In the genomic region with DNA sequence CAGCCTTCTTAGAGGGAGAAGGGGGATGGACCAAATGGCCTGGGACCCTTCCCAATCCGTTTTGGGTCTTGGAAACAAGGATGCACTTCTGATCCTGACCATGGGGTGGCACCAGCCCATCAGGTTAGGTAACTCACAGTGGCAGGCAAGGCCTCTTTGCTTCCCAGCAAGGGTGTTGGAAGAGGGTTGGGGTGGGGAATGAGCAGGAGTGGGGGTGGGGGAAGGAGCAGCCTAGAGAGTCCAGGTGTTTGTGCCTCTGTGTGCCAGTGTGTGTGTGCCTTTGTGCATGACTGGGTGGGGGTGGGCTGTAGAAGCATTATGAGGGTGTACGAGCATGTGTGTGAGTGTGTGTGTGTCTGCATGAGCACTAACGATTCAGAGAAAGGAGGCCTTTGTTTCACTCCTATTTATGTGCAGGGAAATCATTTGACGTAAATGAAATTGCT, we compare ENCODE assay signal across 9 cellular contexts.
DNase-seq lines count a peak whose midpoint lies in the region; ATAC-seq and TF ChIP-seq lines count a peak whose summit lies in the region.
"Had no signal": no experiment of that assay in that cellular context is flagged by ENCODE, and none has a peak within 500 bp of the region (broad histone marks: within the 10 kb centered on the region; RNA-seq: fewer than 3 reads in every experiment).

No MANE protein-coding gene starts in this region.

- H2AFZ ChIP-seq in PC-3 (ENCODE audit: low read length) = no peak overlapping the region

- H3K4me3 ChIP-seq in PC-3 (ENCODE audit: low read length) (no peak overlapping the region), fibroblast of pulmonary artery (replicated peaks; ENCODE audit: low read depth, low read length) (no peak overlapping the region)

- H3K27ac Mint-ChIP-seq in activated CD4-positive, alpha-beta T cell treated with anti-CD3 and anti-CD28 coated beads, Interleukin-2, amount 10 ng/mL, durations not matched to agents 7 days and 5 days = no peak overlapping the region

- H3K9me2 ChIP-seq in PC-3 (replicated peaks; ENCODE audit: low read length) = no peaks in the 10 kb centered on the region

- no peaks in the 10 kb centered on the region for H3K79me2 ChIP-seq in PC-3 (ENCODE audit: low read length)

- no peak for ATAC-seq in PC-3
- no peak for ATAC-seq in GM18520 (IDR thresholded peaks at IDR 0.05; ENCODE audit: unreplicated experiment)

- no peaks in the 10 kb centered on the region for H3K36me3 Mint-ChIP-seq in activated CD4-positive, alpha-beta T cell treated with anti-CD3 and anti-CD28 coated beads, Interleukin-2, amount 10 ng/mL, durations not matched to agents 7 days and 5 days (ENCODE audit: low read depth)

- no peaks in the 10 kb centered on the region for H3K27me3 ChIP-seq in PC-3 (ENCODE audit: low read length)

- intact Hi-C loops in PC-3 (cut with micrococcal nuclease) = no loop called here

- no peak overlapping the region for H3K9ac ChIP-seq in PC-3 (ENCODE audit: low read length)

- CTCF ChIA-PET in activated CD4-positive, alpha-beta T cell treated with anti-CD3 and anti-CD28 coated beads, Interleukin-2, amount 10 ng/mL, durations not matched to agents 7 days and 5 days (lab: Charles Lee) = no interaction called here
- CTCF ChIA-PET in PC-3 (lab: Charles Lee) = no interaction called here

- no peaks in the 10 kb centered on the region for H3K36me3 ChIP-seq in PC-3 (ENCODE audit: low read depth, low read length)

- H3K27me3 Mint-ChIP-seq in activated CD4-positive, alpha-beta T cell treated with anti-CD3 and anti-CD28 coated beads, Interleukin-2, amount 10 ng/mL, durations not matched to agents 7 days and 5 days = no peaks in the 10 kb centered on the region
- H3K27me3 Mint-ChIP-seq: central memory CD8-positive, alpha-beta T cell had no signal

- H3K9me3 Mint-ChIP-seq in activated CD4-positive, alpha-beta T cell treated with anti-CD3 and anti-CD28 coated beads, Interleukin-2, amount 10 ng/mL, durations not matched to agents 7 days and 5 days = no peaks in the 10 kb centered on the region

- H3K4me3 Mint-ChIP-seq in activated CD4-positive, alpha-beta T cell treated with anti-CD3 and anti-CD28 coated beads, Interleukin-2, amount 10 ng/mL, durations not matched to agents 7 days and 5 days = no peak overlapping the region
- H3K4me3 Mint-ChIP-seq: central memory CD8-positive, alpha-beta T cell had no signal

- H3K4me1 Mint-ChIP-seq in activated CD4-positive, alpha-beta T cell treated with anti-CD3 and anti-CD28 coated beads, Interleukin-2, amount 10 ng/mL, durations not matched to agents 7 days and 5 days = no peaks in the 10 kb centered on the region
- H3K4me1 Mint-ChIP-seq: central memory CD8-positive, alpha-beta T cell had no signal

- 0 out of 2 replicates have a peak, but pooled peaks have one; percentile 25 for TF ChIP-seq CTCF in PC-3 (conservative IDR thresholded peaks at IDR 0.05; ENCODE audit: low read depth, low read length)
- TF ChIP-seq CTCF in fibroblast of pulmonary artery (IDR thresholded peaks at IDR 0.05; ENCODE audit: low read length, missing control alignments) = peak; percentile 63

- no peak overlapping the region for H3K4me2 ChIP-seq in PC-3 (ENCODE audit: low read length)

- POLR2A ChIA-PET in activated CD4-positive, alpha-beta T cell treated with anti-CD3 and anti-CD28 coated beads, Interleukin-2, amount 10 ng/mL, durations not matched to agents 7 days and 5 days (lab: Charles Lee) = no interaction called here
- POLR2A ChIA-PET in PC-3 (lab: Charles Lee; ENCODE audit: unreplicated experiment) = no interaction called here

- H3K27ac ChIP-seq in PC-3 (ENCODE audit: low read length) = no peak overlapping the region

- H4K20me1 ChIP-seq in PC-3 (ENCODE audit: low read length) = no peaks in the 10 kb centered on the region

- H3K9me3 ChIP-seq in PC-3 (ENCODE audit: low read length) = no peaks in the 10 kb centered on the region

- peak; percentile 12 for DNase-seq in activated CD4-positive, alpha-beta T cell treated with anti-CD3 and anti-CD28 coated beads, Interleukin-2, amount 10 ng/mL, durations not matched to agents 7 days and 5 days
- no peak for DNase-seq in activated CD4-positive, alpha-beta T cell treated with anti-CD3 and anti-CD28 coated beads, Interleukin-2, amount 50 U/mL, for 4 hours
- DNase-seq in HT1080 (ENCODE audit: low read depth) (peak; percentile 4), PC-3 (peak; percentile 3), fibroblast of pulmonary artery (ENCODE audit: low read depth) (peak; percentile 51), nucleus accumbens (lab: John Stamatoyannopoulos, UW) (peak in 42 of 56 donors; percentile 1 to 71 (median 23)), NCI-H2171 (lab: John Stamatoyannopoulos, UW) (no peak)

- no peaks in the 10 kb centered on the region for H3K4me1 ChIP-seq in PC-3 (ENCODE audit: insufficient read depth, low read length)

- no TSS peak for BruUV-seq in PC-3 (replicated peaks; lab: Mats Ljungman, UMichigan)

- no peaks in the 10 kb centered on the region for H3F3A ChIP-seq in PC-3 (ENCODE audit: low read length, unreplicated experiment)

Comparison
In these comparisons a context has a peak if more than half of its experiments do, and no peak if none do; other contexts are left out.
1. DNase-seq: peak in activated CD4-positive, alpha-beta T cell treated with anti-CD3 and anti-CD28 coated beads, Interleukin-2, amount 10 ng/mL, durations not matched to agents 7 days and 5 days (single experiment), HT1080 (single experiment), PC-3 (single experiment), fibroblast of pulmonary artery (single experiment) and nucleus accumbens (42 of 56); none in activated CD4-positive, alpha-beta T cell treated with anti-CD3 and anti-CD28 coated beads, Interleukin-2, amount 50 U/mL, for 4 hours (0 of 2) and NCI-H2171 (single experiment).